Comparison of ENCODE assay signal across 21 cellular contexts in the genomic region with DNA sequence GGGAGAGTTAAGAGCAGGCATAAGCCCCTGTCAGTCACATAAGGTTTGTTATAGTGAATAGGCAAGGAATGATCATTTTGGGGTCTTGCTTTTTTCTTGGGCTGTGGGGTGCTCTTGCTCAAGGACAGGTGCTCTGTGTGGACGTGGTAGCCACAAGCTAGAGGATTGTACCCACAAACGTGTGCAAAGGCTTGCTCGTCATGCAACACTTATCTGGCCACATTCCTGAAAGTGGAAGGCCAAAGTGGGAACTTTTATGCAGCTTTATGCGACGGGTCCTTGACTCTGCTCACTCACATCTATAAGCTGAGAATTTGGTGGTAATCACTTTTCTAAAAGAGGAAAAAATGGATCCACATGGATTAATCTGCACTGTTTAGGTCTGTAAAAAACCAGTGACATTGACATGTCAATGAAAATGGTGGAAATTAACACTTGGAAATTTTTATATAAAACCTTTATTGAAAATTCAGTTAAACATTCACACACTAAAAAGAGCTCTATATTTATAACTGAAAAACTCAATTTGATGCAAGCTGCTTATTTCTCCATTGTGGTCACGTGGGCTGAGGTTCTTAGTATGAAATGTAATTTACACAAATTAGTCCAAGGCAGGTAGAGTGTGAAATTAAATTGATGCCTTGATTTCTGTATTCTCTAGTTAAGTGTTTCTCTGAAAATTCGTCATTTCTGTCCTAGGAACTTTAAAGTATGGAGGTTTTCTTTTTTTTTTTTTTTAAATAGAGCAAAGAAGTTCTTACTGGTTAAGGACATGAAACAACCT.
A peak's percentile ranks its signal among the peaks of the same experiment; 100 is the strongest.
DNase-seq lines count a peak whose midpoint lies in the region; ATAC-seq and TF ChIP-seq lines count a peak whose summit lies in the region.
"Had no signal": no experiment of that assay in that cellular context is flagged by ENCODE, and none has a peak within 500 bp of the region (broad histone marks: within the 10 kb centered on the region; RNA-seq: fewer than 3 reads in every experiment).

No MANE protein-coding gene starts in this region.

- no peak overlapping the region for H3K4me3 ChIP-seq in DND-41 (ENCODE audit: low read depth in 1 of 2, low read length in 2 of 2)
- H3K4me3 ChIP-seq in OCI-LY1 (ENCODE audit: low read depth, low read length, poor library complexity, severe bottlenecking): no peak overlapping the region
- H3K4me3 ChIP-seq in H7 (ENCODE audit: insufficient read depth, low read depth, low read length): no peak overlapping the region
- H3K4me3 ChIP-seq: PC-9, SJCRH30 had no signal

- H3K9me3 ChIP-seq in DND-41 (ENCODE audit: insufficient read depth, low read length, severe bottlenecking) (no peaks in the 10 kb centered on the region), OCI-LY1 (ENCODE audit: low read length) (no peaks in the 10 kb centered on the region)
- H3K9me3 ChIP-seq: SJCRH30 had no signal

- H2AFZ ChIP-seq in DND-41 (ENCODE audit: low read depth, low read length): no peak overlapping the region
- H2AFZ ChIP-seq in OCI-LY1 (ENCODE audit: low read length): no peak overlapping the region
- H2AFZ ChIP-seq: PC-9 had no signal

- H3K4me2 ChIP-seq in DND-41 (ENCODE audit: insufficient read depth, low read length) (no peak overlapping the region), OCI-LY1 (ENCODE audit: low read length) (peak overlapping the region; percentile 20; the same call in 1 of the 2 replicates)
- H3K4me2 ChIP-seq: PC-9 had no signal

- intact Hi-C loops in Right ventricle myocardium inferior (cut with DNase I): no loop called here

- ATAC-seq in activated T-cell treated with anti-CD3 and anti-CD28 coated beads, Interleukin-2, amount 50 U/mL, for 72 hours (replicated peaks in 1 of 2): peak; percentile 32 to 48
- ATAC-seq in DND-41 (ENCODE audit: insufficient read depth, low read depth) (no peak), Right ventricle myocardium inferior (no peak)
- ATAC-seq: CD8-positive, alpha-beta T cell had no signal

- H3K9ac ChIP-seq in DND-41 (ENCODE audit: low read depth, low read length): no peak overlapping the region
- H3K9ac ChIP-seq in OCI-LY1 (ENCODE audit: low read length): no peak overlapping the region; the same call in 1 of the 2 replicates

- H4K20me1 ChIP-seq in DND-41 (ENCODE audit: insufficient read depth, low read length) (peaks cover 8% of the 10 kb centered on the region; the same call in 1 of the 2 replicates), OCI-LY1 (ENCODE audit: insufficient read depth, low read length) (no peaks in the 10 kb centered on the region)

- H3K9me2 ChIP-seq in OCI-LY1 (ENCODE audit: low read depth, low read length): no peaks in the 10 kb centered on the region

- H3K27ac ChIP-seq in DND-41 (ENCODE audit: low read length) (peak overlapping the region; percentile 62), OCI-LY1 (ENCODE audit: low read depth, low read length, poor library complexity, severe bottlenecking) (peak overlapping the region; percentile 66)
- H3K27ac ChIP-seq: PC-9, RWPE1, SJCRH30 had no signal

- H3K79me2 ChIP-seq in DND-41 (ENCODE audit: insufficient read depth, low read length) (peaks cover 99% of the 10 kb centered on the region), OCI-LY1 (ENCODE audit: insufficient read depth, low read length) (peaks cover 33% of the 10 kb centered on the region)

- no peak for DNase-seq in activated T-cell treated with anti-CD3 and anti-CD28 coated beads, Interleukin-2, amount 50 U/mL, for 72 hours
- DNase-seq in activated T-cell treated with anti-CD3 and anti-CD28 coated beads, Interleukin-2, amount 50 U/mL, for 1 hour: no peak
- DNase-seq in DND-41: no peak
- DNase-seq in H7: no peak
- no peak for DNase-seq in Right ventricle myocardium inferior (ENCODE audit: missing footprints)
- no peak for DNase-seq in foreskin melanocyte
- DNase-seq: Calu3; CD8-positive, alpha-beta T cell; EL; HFFc6; KBM-7; NCI-H1048; NCI-H1436; NCI-H1930; NCI-H345; NCI-H524 treated with DMSO at 0.1 percent for 48 hours; PC-9; SJCRH30 had no signal

- peaks cover 0 to 6% of the 10 kb centered on the region in 2 donors for H3K36me3 Mint-ChIP-seq in activated T-cell treated with anti-CD3 and anti-CD28 coated beads, Interleukin-2, amount 50 U/mL, for 72 hours (ENCODE audit: insufficient read depth in 2 of 2)
- H3K36me3 Mint-ChIP-seq in nephron (ENCODE audit: low read depth): peaks cover 34% of the 10 kb centered on the region

- H3K4me1 ChIP-seq in DND-41 (ENCODE audit: insufficient read depth, low read length) (peaks cover 83% of the 10 kb centered on the region), OCI-LY1 (ENCODE audit: insufficient read depth, low read length, severe bottlenecking) (peaks cover 55% of the 10 kb centered on the region)
- H3K4me1 ChIP-seq: SJCRH30 had no signal

- peaks cover 49% of the 10 kb centered on the region for H3K4me1 Mint-ChIP-seq in activated T-cell treated with anti-CD3 and anti-CD28 coated beads, Interleukin-2, amount 50 U/mL, for 72 hours (ENCODE audit: low read depth)
- peaks cover 51% of the 10 kb centered on the region for H3K4me1 Mint-ChIP-seq in nephron

- H3K27me3 Mint-ChIP-seq in activated T-cell treated with anti-CD3 and anti-CD28 coated beads, Interleukin-2, amount 50 U/mL, for 72 hours (ENCODE audit: low read depth): no peaks in the 10 kb centered on the region
- H3K27me3 Mint-ChIP-seq in nephron (ENCODE audit: low read depth): peaks cover 5% of the 10 kb centered on the region

- H3K4me3 Mint-ChIP-seq in activated T-cell treated with anti-CD3 and anti-CD28 coated beads, Interleukin-2, amount 50 U/mL, for 72 hours: no peak overlapping the region
- H3K4me3 Mint-ChIP-seq in nephron: no peak overlapping the region
- H3K4me3 Mint-ChIP-seq: CD8-positive, alpha-beta T cell; HFFc6 had no signal

- TF ChIP-seq CTCF in DND-41 (IDR thresholded peaks at IDR 0.05; ENCODE audit: borderline replicate concordance, extremely low read depth, low read length, poor library complexity, severe bottlenecking): no peak
- TF ChIP-seq CTCF in OCI-LY1 (IDR thresholded peaks at IDR 0.05; ENCODE audit: low read length): no peak
- no peak for TF ChIP-seq CTCF in nephron (IDR thresholded peaks at IDR 0.05; ENCODE audit: unreplicated experiment in 3 of 3)

- H3K36me3 ChIP-seq in DND-41 (ENCODE audit: insufficient read depth, low read length): peaks cover 87% of the 10 kb centered on the region
- peaks cover 62% of the 10 kb centered on the region for H3K36me3 ChIP-seq in OCI-LY1 (ENCODE audit: insufficient read depth, low read length)
- H3K36me3 ChIP-seq in H7 (replicated peaks; ENCODE audit: control insufficient read depth, insufficient read depth, low read length): no peaks in the 10 kb centered on the region
- H3K36me3 ChIP-seq: SJCRH30 had no signal

- no peaks in the 10 kb centered on the region for H3F3A ChIP-seq in OCI-LY1 (ENCODE audit: insufficient read depth, low read length)

- peak overlapping the region; percentile 42 for H3K27ac Mint-ChIP-seq in activated T-cell treated with anti-CD3 and anti-CD28 coated beads, Interleukin-2, amount 50 U/mL, for 72 hours
- H3K27ac Mint-ChIP-seq in nephron: peak overlapping the region; percentile 61 to 88 (median 83)
- H3K27ac Mint-ChIP-seq: CD8-positive, alpha-beta T cell; HFFc6 had no signal

- H3K9me3 Mint-ChIP-seq in activated T-cell treated with anti-CD3 and anti-CD28 coated beads, Interleukin-2, amount 50 U/mL, for 72 hours: no peaks in the 10 kb centered on the region
- peaks cover 2% of the 10 kb centered on the region for H3K9me3 Mint-ChIP-seq in nephron
- H3K9me3 Mint-ChIP-seq: CD8-positive, alpha-beta T cell; HFFc6 had no signal

- H3K27me3 ChIP-seq in DND-41 (ENCODE audit: insufficient read depth, low read length, poor library complexity) (no peaks in the 10 kb centered on the region), OCI-LY1 (ENCODE audit: insufficient read depth, low read length) (no peaks in the 10 kb centered on the region), H7 (ENCODE audit: control insufficient read depth, insufficient read depth, low read length) (no peaks in the 10 kb centered on the region)
- H3K27me3 ChIP-seq: SJCRH30 had no signal

Comparison
In these comparisons a context has a peak if more than half of its experiments do, and no peak if none do; other contexts are left out.
1. ATAC-seq: peak in activated T-cell treated with anti-CD3 and anti-CD28 coated beads, Interleukin-2, amount 50 U/mL, for 72 hours (2 of 2); none in DND-41 (single experiment) and Right ventricle myocardium inferior (single experiment).